ENCODE assay signal across 8 cellular contexts in genomic region chr1:154609398-154610380, GRCh38. TPM values are rescaled to one million over a fixed set of nuclear protein-coding genes. Genes with fewer than 3 reads are reported as not detected.
DNase-seq lines count a peak whose midpoint lies in the region; ATAC-seq and TF ChIP-seq lines count a peak whose summit lies in the region.

No MANE protein-coding gene starts in this region.

- no peak overlapping the region for H3K9ac ChIP-seq in endodermal cell (ENCODE audit: extremely low read depth, low read length, poor library complexity, severe bottlenecking)

- intact Hi-C loops in A673 (cut with micrococcal nuclease; ENCODE audit: unreplicated experiment) = loop anchor here (5.0 kb wide), 1 partner anchor 52 kb away; the partner anchor contains the start of gene UBE2Q1

- peak overlapping the region; percentile 95 for H3K27ac Mint-ChIP-seq in endodermal cell

- peaks cover 24% of the 10 kb centered on the region for H3K27me3 Mint-ChIP-seq in endodermal cell (ENCODE audit: insufficient read depth)

- POLR2A ChIA-PET in A673 (lab: Charles Lee; ENCODE audit: low non-redundant PET) = no interaction called here

- H3K4me1 Mint-ChIP-seq in endodermal cell = peaks cover 47% of the 10 kb centered on the region

- H3K9me3 Mint-ChIP-seq in endodermal cell = no peaks in the 10 kb centered on the region

- H3K27me3 ChIP-seq in A673 (replicated peaks; ENCODE audit: insufficient read depth, low read depth, low read length, poor library complexity) (no peaks in the 10 kb centered on the region), endodermal cell (ENCODE audit: control insufficient read depth, insufficient read depth, low read length, poor library complexity, severe bottlenecking) (no peaks in the 10 kb centered on the region)

- no TSS peak for BruUV-seq in A673 (replicated peaks; lab: Mats Ljungman, UMichigan)

- H3K4me3 Mint-ChIP-seq in endodermal cell = peak overlapping the region; percentile 77

- ATAC-seq in HG03439 (IDR thresholded peaks at IDR 0.05; ENCODE audit: unreplicated experiment) = no peak

- H3K9me3 ChIP-seq in A673 (ENCODE audit: low read depth, low read length, poor library complexity, severe bottlenecking) (no peaks in the 10 kb centered on the region), endodermal cell (ENCODE audit: control insufficient read depth, low read length) (no peaks in the 10 kb centered on the region)

- DNase-seq in A673 (ENCODE audit: low spot score) = peak; percentile 30
- DNase-seq in HT1080 (ENCODE audit: low read depth) = peak; percentile 18
- DNase-seq in activated CD4-positive, alpha-beta T cell treated with anti-CD3 and anti-CD28 coated beads for 1 hour = peak; percentile 43
- DNase-seq in endodermal cell = peak; percentile 85
- DNase-seq in mucosa of gallbladder (ENCODE audit: low spot score) = no peak
- DNase-seq in NCI-H1930 (lab: John Stamatoyannopoulos, UW) = no peak

- CTCF ChIA-PET in A673 (lab: Charles Lee) = no interaction called here

- H3K4me3 ChIP-seq in A673 (ENCODE audit: low read depth, low read length, poor library complexity, severe bottlenecking) = no peak overlapping the region
- H3K4me3 ChIP-seq in endodermal cell (ENCODE audit: low read length) = no peak overlapping the region
- no peak overlapping the region for H3K4me3 ChIP-seq in skin epidermis

- H3K4me1 ChIP-seq in A673 (ENCODE audit: insufficient read depth, low read length, poor library complexity, severe bottlenecking) = peaks cover 23% of the 10 kb centered on the region
- H3K4me1 ChIP-seq in endodermal cell (ENCODE audit: control insufficient read depth, insufficient read depth, low read length) = peaks cover 18% of the 10 kb centered on the region

- H3K27ac ChIP-seq in A673 (ENCODE audit: low read depth, low read length, poor library complexity, severe bottlenecking) (peak overlapping the region; percentile 98), endodermal cell (ENCODE audit: low read depth, low read length) (no peak overlapping the region), skin epidermis (peak overlapping the region in 17 of 21 experiments; percentile 85 to 100 (median 98))

- 20 to 43% methylated on average over 5 to 12 of the region's 12 CpGs for WGBS in endodermal cell (ENCODE audit: insufficient coverage in 1 of 2, insufficient read length in 1 of 2), 2 experiments

- no peaks in the 10 kb centered on the region for H3K36me3 ChIP-seq in A673 (ENCODE audit: insufficient read depth, low read length, poor library complexity, severe bottlenecking)
- peaks cover 12% of the 10 kb centered on the region for H3K36me3 ChIP-seq in endodermal cell (ENCODE audit: control insufficient read depth, insufficient read depth, low read length)

- H3K36me3 Mint-ChIP-seq in endodermal cell (ENCODE audit: low read depth) = peaks cover 9% of the 10 kb centered on the region

- TF ChIP-seq CTCF in A673 (conservative IDR thresholded peaks at IDR 0.05; ENCODE audit: low read depth, low read length) (no peak), endodermal cell (conservative IDR thresholded peaks at IDR 0.05) (no peak)

RNA-seq across cellular contexts. Expression of gene ADAR, which starts 1.7 kb away (rescaled TPM):
- total RNA-seq in A673 (2021) (165 and 171 TPM in 2 replicates), endodermal cell (100 to 1,000 TPM; 148 to 166 TPM), mucosa of gallbladder (146 TPM)
- 98.3 and 107 TPM in 2 replicates for total RNA-seq in HT1080 (2014; rRNA removed; shearing (Covaris generic))
- 52.1 and 64.3 TPM in 2 replicates for polyA plus RNA-seq in HT1080 (2015; cell fraction: cytosol; rRNA removed)
- 113 and 114 TPM in 2 replicates for polyA plus RNA-seq in HT1080 (2015; cell fraction: nucleus; rRNA removed)
- polyA plus RNA-seq in endodermal cell (2013, experiment 1 of 2) = 90.5 TPM
- polyA plus RNA-seq in endodermal cell (2013, experiment 2 of 2) = 91.7 TPM

RNA-seq across cellular contexts. Expression of gene CHRNB2, which starts 42.1 kb away (rescaled TPM):
- total RNA-seq in A673 (2021) (3.2 and 3.5 TPM in 2 replicates), endodermal cell (under 1 TPM; 0.18 to 0.55 TPM), mucosa of gallbladder (0.17 TPM)
- total RNA-seq in HT1080 (2014; rRNA removed; shearing (Covaris generic)) = 0.17 and 0.88 TPM in 2 replicates
- polyA plus RNA-seq in HT1080 (2015; cell fraction: cytosol; rRNA removed) = 0.06 and 0.14 TPM in 2 replicates
- 0.16 and 0.18 TPM in 2 replicates for polyA plus RNA-seq in HT1080 (2015; cell fraction: nucleus; rRNA removed)
- 3.6 TPM for polyA plus RNA-seq in endodermal cell (2013, experiment 1 of 2)
- 3.1 TPM for polyA plus RNA-seq in endodermal cell (2013, experiment 2 of 2)

RNA-seq across cellular contexts. Expression of gene UBE2Q1, which starts 51.2 kb away (rescaled TPM):
- 84.5 and 104 TPM in 2 replicates for total RNA-seq in A673 (2021)
- 32.8 and 38.4 TPM in 2 replicates for total RNA-seq in HT1080 (2014; rRNA removed; shearing (Covaris generic))
- polyA plus RNA-seq in HT1080 (2015; cell fraction: cytosol; rRNA removed) = 41.7 and 45.3 TPM in 2 replicates
- 32.8 and 51.8 TPM in 2 replicates for polyA plus RNA-seq in HT1080 (2015; cell fraction: nucleus; rRNA removed)
- 10 to 100 TPM; 83.0 to 94.7 TPM for total RNA-seq in endodermal cell
- polyA plus RNA-seq in endodermal cell (2013, experiment 1 of 2) = 80.8 TPM
- 55.1 TPM for polyA plus RNA-seq in endodermal cell (2013, experiment 2 of 2)
- 84.0 TPM for total RNA-seq in mucosa of gallbladder

Comparison
In these comparisons a context has a peak if more than half of its experiments do, and no peak if none do; other contexts are left out.
1. DNase-seq: peak in A673 (single experiment), HT1080 (single experiment), activated CD4-positive, alpha-beta T cell treated with anti-CD3 and anti-CD28 coated beads for 1 hour (single experiment) and endodermal cell (single experiment); none in mucosa of gallbladder (single experiment) and NCI-H1930 (0 of 2).